In the genomic region with DNA sequence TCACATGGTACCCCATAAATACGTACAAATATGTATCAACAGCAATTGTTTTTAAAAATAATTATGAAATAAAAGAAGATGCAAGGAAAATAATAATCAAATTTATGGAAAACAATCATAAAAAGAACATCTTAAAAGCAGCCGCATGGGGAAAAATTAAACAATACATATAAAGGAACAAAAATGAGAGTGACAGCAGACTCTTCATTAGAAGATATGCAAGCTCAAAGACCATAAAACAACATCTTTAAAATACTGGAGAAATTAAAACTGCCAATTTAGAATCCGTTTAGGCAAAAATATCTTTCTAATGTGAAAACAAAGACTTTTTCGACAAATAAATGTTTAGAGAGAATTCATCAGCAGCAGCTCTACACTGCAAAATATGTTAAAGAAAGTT, we compare ENCODE assay signal across 28 cellular contexts.
"Had no signal": no experiment of that assay in that cellular context is flagged by ENCODE, and none has a peak within 500 bp of the region (broad histone marks: within the 10 kb centered on the region; RNA-seq: fewer than 3 reads in every experiment).

No MANE protein-coding gene starts in this region.

- H3K36me3 ChIP-seq: colonic mucosa, esophagus muscularis mucosa, esophagus squamous epithelium, gastrocnemius medialis, gastroesophageal sphincter, heart left ventricle, heart right ventricle had no signal

- H3K27ac ChIP-seq: colonic mucosa, coronary artery, dorsolateral prefrontal cortex, epithelial cell of prostate, esophagus muscularis mucosa, esophagus squamous epithelium, foreskin keratinocyte, gastrocnemius medialis, gastroesophageal sphincter, heart left ventricle, heart right ventricle had no signal

- H3K4me3 ChIP-seq: colonic mucosa, coronary artery, dorsolateral prefrontal cortex, esophagus muscularis mucosa, esophagus squamous epithelium, gastrocnemius medialis, gastroesophageal sphincter, heart left ventricle, heart right ventricle had no signal

- FAIRE-seq: colon, endometrium, endothelial cell of umbilical vein, frontal cortex had no signal

- DNase-seq: colonic mucosa; cortex of kidney; dermis blood vessel endothelial cell; dorsolateral prefrontal cortex; effector CD4-positive, alpha-beta T cell; effector CD8-positive, alpha-beta T cell; effector memory CD4-positive, alpha-beta T cell; effector memory CD8-positive, alpha-beta T cell; endodermal cell; erythroblast; esophagus squamous epithelium; foreskin fibroblast; foreskin keratinocyte; foreskin melanocyte; gastrocnemius medialis; glutamatergic neuron; head of caudate nucleus; heart left ventricle; heart right ventricle had no signal

- ATAC-seq: effector memory CD8-positive, alpha-beta T cell; esophagus mucosa; foreskin keratinocyte; gastrocnemius medialis; gastroesophageal sphincter; heart left ventricle; heart right ventricle had no signal

- H3K27me3 ChIP-seq: colonic mucosa, dorsolateral prefrontal cortex, esophagus muscularis mucosa, esophagus squamous epithelium, foreskin keratinocyte, gastrocnemius medialis, gastroesophageal sphincter, heart left ventricle, heart right ventricle had no signal

- H3K9me3 ChIP-seq: colonic mucosa, esophagus muscularis mucosa, gastrocnemius medialis had no signal

- H3K4me1 ChIP-seq: colonic mucosa, esophagus muscularis mucosa, esophagus squamous epithelium, foreskin keratinocyte, gastroesophageal sphincter, heart left ventricle, heart right ventricle had no signal
